ENCODE assay signal across 19 cellular contexts in genomic region chr1:14603641-14604040, GRCh38.
"Had no signal": no experiment of that assay in that cellular context is flagged by ENCODE, and none has a peak within 500 bp of the region (broad histone marks: within the 10 kb centered on the region; RNA-seq: fewer than 3 reads in every experiment).

No MANE protein-coding gene starts in this region.

- H3K27ac ChIP-seq: epithelial cell of prostate, esophagus muscularis mucosa, gastrocnemius medialis, heart right ventricle, testis, tibial nerve had no signal

- H3K36me3 Mint-ChIP-seq: naive thymus-derived CD4-positive, alpha-beta T cell; stimulated activated naive B cell treated with anti-CD40 and anti-IgM and Interleukin-4, amounts not matched to agents 10 μg/mL and 1 μg/mL and 100 μg/mL, for 72 hours had no signal

- DNase-seq: effector memory CD4-positive, alpha-beta T cell; gastrocnemius medialis; heart right ventricle; hypothalamus; islet precursor cell; mammary epithelial cell; naive thymus-derived CD4-positive, alpha-beta T cell; nephron progenitor cell; posterior cingulate gyrus; stimulated activated CD4-positive, alpha-beta T cell treated with anti-CD3 and anti-CD28 coated beads, Interleukin-2, amount 100 ng/mL, for 24 hours; stimulated activated CD4-positive, alpha-beta T cell treated with anti-CD3 and anti-CD28 coated beads, Interleukin-4, amount 100 ng/mL, for 4 hours; stimulated activated naive B cell treated with anti-CD40 and anti-IgM and Interleukin-4, amounts not matched to agents 10 μg/mL and 1 μg/mL and 100 μg/mL, for 72 hours; stimulated activated naive CD8-positive, alpha-beta T cell treated with anti-CD3 and anti-CD28 coated beads, Interleukin-15, amount 100 ng/mL, for 72 hours; testis had no signal

- ATAC-seq: gastrocnemius medialis; heart right ventricle; left lobe of liver; naive thymus-derived CD4-positive, alpha-beta T cell; sciatic nerve; stimulated activated naive B cell treated with anti-CD40 and anti-IgM and Interleukin-4, amounts not matched to agents 10 μg/mL and 1 μg/mL and 100 μg/mL, for 72 hours; stimulated activated naive CD8-positive, alpha-beta T cell treated with anti-CD3 and anti-CD28 coated beads, Interleukin-15, amount 100 ng/mL, for 72 hours had no signal

- H3K4me3 Mint-ChIP-seq: naive thymus-derived CD4-positive, alpha-beta T cell; nephron progenitor cell; stimulated activated naive B cell treated with anti-CD40 and anti-IgM and Interleukin-4, amounts not matched to agents 10 μg/mL and 1 μg/mL and 100 μg/mL, for 72 hours; stimulated activated naive CD8-positive, alpha-beta T cell treated with anti-CD3 and anti-CD28 coated beads, Interleukin-15, amount 100 ng/mL, for 72 hours had no signal

- H3K9me3 Mint-ChIP-seq: naive thymus-derived CD4-positive, alpha-beta T cell; stimulated activated naive B cell treated with anti-CD40 and anti-IgM and Interleukin-4, amounts not matched to agents 10 μg/mL and 1 μg/mL and 100 μg/mL, for 72 hours; stimulated activated naive CD8-positive, alpha-beta T cell treated with anti-CD3 and anti-CD28 coated beads, Interleukin-15, amount 100 ng/mL, for 72 hours had no signal

- H3K36me3 ChIP-seq: esophagus muscularis mucosa, gastrocnemius medialis, heart right ventricle, tibial nerve had no signal

- H3K4me3 ChIP-seq: esophagus muscularis mucosa, gastrocnemius medialis, heart right ventricle, testis, tibial nerve had no signal

- H3K27me3 ChIP-seq: testis had no signal

- H3K4me1 ChIP-seq: gastrocnemius medialis had no signal

- H3K27ac Mint-ChIP-seq: naive thymus-derived CD4-positive, alpha-beta T cell; stimulated activated naive B cell treated with anti-CD40 and anti-IgM and Interleukin-4, amounts not matched to agents 10 μg/mL and 1 μg/mL and 100 μg/mL, for 72 hours; stimulated activated naive CD8-positive, alpha-beta T cell treated with anti-CD3 and anti-CD28 coated beads, Interleukin-15, amount 100 ng/mL, for 72 hours had no signal
